19 cellular contexts compared by ENCODE assay signal in genomic region chrX:93868289-93868985, GRCh38.
A peak's percentile ranks its signal among the peaks of the same experiment; 100 is the strongest.
DNase-seq lines count a peak whose midpoint lies in the region; TF ChIP-seq lines count a peak whose summit lies in the region.
"Had no signal": no experiment of that assay in that cellular context is flagged by ENCODE, and none has a peak within 500 bp of the region (broad histone marks: within the 10 kb centered on the region; RNA-seq: fewer than 3 reads in every experiment).

No MANE protein-coding gene starts in this region.

- no peaks in the 10 kb centered on the region for H3K79me2 ChIP-seq in hepatocyte
- H3K79me2 ChIP-seq in Karpas-422 (ENCODE audit: low read length), result no peaks in the 10 kb centered on the region

- H3K27me3 ChIP-seq in hepatocyte (no peaks in the 10 kb centered on the region), Karpas-422 (ENCODE audit: low read length) (no peaks in the 10 kb centered on the region)

- no peaks in the 10 kb centered on the region for H4K20me1 ChIP-seq in hepatocyte (ENCODE audit: insufficient read depth, poor library complexity, severe bottlenecking)
- H4K20me1 ChIP-seq in Karpas-422 (ENCODE audit: insufficient read depth, low read depth, low read length), result no peaks in the 10 kb centered on the region

- no peak overlapping the region for H3K4me3 ChIP-seq in fibroblast of pulmonary artery (replicated peaks; ENCODE audit: low read depth, low read length)
- H3K4me3 ChIP-seq in hepatocyte, result no peak overlapping the region
- no peak overlapping the region for H3K4me3 ChIP-seq in Karpas-422 (ENCODE audit: low read length)
- H3K4me3 ChIP-seq: A549 had no signal

- H3K4me2 ChIP-seq in hepatocyte, result no peak overlapping the region
- no peak overlapping the region for H3K4me2 ChIP-seq in Karpas-422 (ENCODE audit: low read depth, low read length, poor library complexity, severe bottlenecking)
- H3K4me2 ChIP-seq: A549 had no signal

- H3K36me3 ChIP-seq in hepatocyte (replicated peaks; ENCODE audit: insufficient read depth, low read depth) (no peaks in the 10 kb centered on the region), Karpas-422 (ENCODE audit: insufficient read depth, low read length) (no peaks in the 10 kb centered on the region)

- no peaks in the 10 kb centered on the region for H3K9me2 ChIP-seq in hepatocyte (replicated peaks; ENCODE audit: insufficient read depth)
- H3K9me2 ChIP-seq in Karpas-422 (replicated peaks; ENCODE audit: insufficient read depth, low read length), result no peaks in the 10 kb centered on the region

- no peak overlapping the region for H2AFZ ChIP-seq in hepatocyte
- no peak overlapping the region for H2AFZ ChIP-seq in Karpas-422 (ENCODE audit: low read length)

- 89% methylated on average over 9 of the region's 9 CpGs for WGBS in hepatocyte (ENCODE audit: low lambda C conversion rate, missing lambda C conversion rate)

- H3K27ac ChIP-seq in hepatocyte (no peak overlapping the region), Karpas-422 (ENCODE audit: low read length) (no peak overlapping the region)
- H3K27ac ChIP-seq: A549 had no signal

- TF ChIP-seq CTCF in fibroblast of pulmonary artery (IDR thresholded peaks at IDR 0.05; ENCODE audit: low read length, missing control alignments) (no peak), hepatocyte (IDR thresholded peaks at IDR 0.05; ENCODE audit: poor library complexity) (no peak)

- H3K9me3 ChIP-seq in hepatocyte (ENCODE audit: low read depth) (no peaks in the 10 kb centered on the region), Karpas-422 (ENCODE audit: low read length) (peaks cover 25% of the 10 kb centered on the region)
- H3K9me3 ChIP-seq: A549 had no signal

- H3K4me1 ChIP-seq in hepatocyte (ENCODE audit: insufficient read depth) (no peaks in the 10 kb centered on the region), Karpas-422 (ENCODE audit: low read length) (no peaks in the 10 kb centered on the region)
- H3K4me1 ChIP-seq: A549 had no signal

- no peak overlapping the region for H3K9ac ChIP-seq in Karpas-422 (ENCODE audit: low read length)

- DNase-seq in CMK (ENCODE audit: low read depth) (peak; percentile 5), KBM-7 (peak; percentile 2), UCSD-AML1 (lab: John Stamatoyannopoulos, UW; ENCODE audit: unreplicated experiment) (peak; percentile 10), fibroblast of pulmonary artery (ENCODE audit: low read depth) (peak; percentile 6), hepatocyte (ENCODE audit: low spot score) (no peak), Karpas-422 (no peak), DMS79 (lab: John Stamatoyannopoulos, UW) (no peak)
- DNase-seq: CD4-positive, alpha-beta T cell; EL; GOT3; NCI-H1092 treated with DMSO at 0.1 percent for 48 hours; NCI-H146; NCI-H2029 treated with DMSO at 0.1 percent for 48 hours; NCI-H2171 treated with DMSO at 0.1 percent for 48 hours; NCI-H446; NCI-H69; RPMI8226; SIG-M5 had no signal

- in situ Hi-C loops in KBM-7 (cut with MboI; ENCODE audit: low pct_unique_long_range_greater_than_20kb, low sequenced_read_pairs), result no loop called here

Comparison
In these comparisons a context has a peak if more than half of its experiments do, and no peak if none do; other contexts are left out.
1. DNase-seq: peak in CMK (single experiment), KBM-7 (single experiment), UCSD-AML1 (single experiment) and fibroblast of pulmonary artery (single experiment); none in hepatocyte (single experiment), Karpas-422 (single experiment) and DMS79 (single experiment).